In the genomic region with DNA sequence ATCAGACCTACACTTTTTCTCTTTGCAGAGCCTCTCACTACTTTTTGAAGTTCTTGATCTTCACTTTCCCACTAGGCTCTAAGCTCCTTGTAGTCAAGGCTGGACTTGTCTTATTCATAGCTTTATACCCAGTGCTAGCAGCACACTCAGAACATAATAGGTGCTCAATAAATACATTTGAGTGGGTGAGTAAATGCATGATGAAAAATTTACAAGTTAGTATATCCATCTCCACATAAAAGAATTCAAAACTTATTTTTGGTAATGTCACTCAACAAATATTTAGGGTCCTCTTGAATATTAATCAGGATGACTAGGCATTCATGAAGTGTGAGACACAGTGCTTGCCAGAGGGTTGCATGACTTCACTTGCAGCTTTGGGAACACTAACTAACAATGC, we compare ENCODE assay signal across 21 cellular contexts. TPM values are rescaled to one million over a fixed set of nuclear protein-coding genes. Genes with fewer than 3 reads are reported as not detected.
"Had no signal": no experiment of that assay in that cellular context is flagged by ENCODE, and none has a peak within 500 bp of the region (broad histone marks: within the 10 kb centered on the region; RNA-seq: fewer than 3 reads in every experiment).

No MANE protein-coding gene starts in this region.

- FAIRE-seq: endometrium, islet of Langerhans, kidney had no signal

- H3K4me3 ChIP-seq: colonic mucosa, esophagus muscularis mucosa, gastrocnemius medialis, heart right ventricle, left lung, lower lobe of right lung, mucosa of descending colon had no signal

- H3K9me3 ChIP-seq: colonic mucosa, esophagus muscularis mucosa, gastrocnemius medialis, heart right ventricle, lower lobe of right lung, mucosa of descending colon had no signal

- H3K27ac ChIP-seq: colonic mucosa, esophagus muscularis mucosa, gastrocnemius medialis, heart right ventricle, left lung, lower lobe of right lung had no signal

- DNase-seq: colonic mucosa; cortex of kidney; effector CD8-positive, alpha-beta T cell; effector memory CD8-positive, alpha-beta T cell; endodermal cell; gastrocnemius medialis; glutamatergic neuron; heart right ventricle; kidney; kidney glomerular epithelial cell; left cardiac atrium; left lung; left ventricle myocardium superior; lower lobe of right lung; mesenchymal stem cell; mucosa of descending colon; naive B cell had no signal

- ATAC-seq: effector memory CD8-positive, alpha-beta T cell; gastrocnemius medialis; heart right ventricle; left cardiac atrium; left ventricle myocardium superior; lower lobe of right lung; mucosa of descending colon had no signal

- H3K36me3 ChIP-seq: colonic mucosa, esophagus muscularis mucosa, gastrocnemius medialis, heart right ventricle, left lung, lower lobe of right lung had no signal

- H3K27me3 ChIP-seq: colonic mucosa, esophagus muscularis mucosa, gastrocnemius medialis, left lung had no signal

- H3K4me1 ChIP-seq: colonic mucosa, esophagus muscularis mucosa, gastrocnemius medialis, heart right ventricle, left lung, lower lobe of right lung had no signal

RNA-seq across cellular contexts. Expression of a gene that starts 52.6 kb away (rescaled TPM):
- total RNA-seq: lung microvascular endothelial cell had no signal
